8 cellular contexts compared by ENCODE assay signal in genomic region chr17:80414803-80415625, GRCh38. TPM values are rescaled to one million over a fixed set of nuclear protein-coding genes. Genes with fewer than 3 reads are reported as not detected.
A peak's percentile ranks its signal among the peaks of the same experiment; 100 is the strongest.
DNase-seq lines count a peak whose midpoint lies in the region; TF ChIP-seq lines count a peak whose summit lies in the region.

ENDOV (plus strand) TSS chr17:80415167; CDS start chr17:80415195, 28 bp downstream.

- CTCF ChIA-PET in HEK293T (lab: Yijun Ruan, JAX): interaction anchor here (0.6 kb wide), 1 partner anchor 10 kb away, joined by 3 read pairs; no protein-coding TSS in a partner anchor

- no peaks in the 10 kb centered on the region for H3K9me3 Mint-ChIP-seq in stimulated activated naive CD8-positive, alpha-beta T cell treated with anti-CD3 and anti-CD28 coated beads, Interleukin-15, Interleukin-2, amounts not matched to agents 100 ng/mL and 50 ng/mL, for 24 hours

- no peaks in the 10 kb centered on the region for H3K9me2 ChIP-seq in neural cell (ENCODE audit: insufficient read depth, low read length)

- H3K4me3 ChIP-seq in SJCRH30 (peak within 1 kb of the TSS; percentile 89), foreskin fibroblast (ENCODE audit: low read depth in 1 of 2, low read length in 2 of 2) (peak within 1 kb of the TSS; percentile 99 to 100), neural cell (ENCODE audit: low read length) (peak within 1 kb of the TSS; percentile 71)

- H4K20me1 ChIP-seq in neural cell (ENCODE audit: insufficient read depth): no peaks in the 10 kb centered on the region

- TF ChIP-seq CTCF in foreskin fibroblast (IDR thresholded peaks at IDR 0.05; ENCODE audit: low read depth, low read length) (no peak), neural cell (IDR thresholded peaks at IDR 0.05; ENCODE audit: poor library complexity, severe bottlenecking) (peak; percentile 12)

- H3K36me3 ChIP-seq in SJCRH30 (peaks cover 7% of the 10 kb centered on the region; the same call in 1 of the 2 replicates), neural cell (ENCODE audit: insufficient read depth, low read length) (no peaks in the 10 kb centered on the region)

- peak; percentile 86 for DNase-seq in GDM1 (lab: John Stamatoyannopoulos, UW)
- peak; percentile 99 for DNase-seq in HEK293T (ENCODE audit: extremely low spot score)
- DNase-seq in MV-4-11 (lab: John Stamatoyannopoulos, UW): peak; percentile 88
- peak; percentile 97 to 98 for DNase-seq in SJCRH30
- DNase-seq in activated gamma-delta T cell treated with Interleukin-2 at 50 U/mL for 16 hours: peak; percentile 91
- DNase-seq in foreskin fibroblast: peak; percentile 90 to 97

- POLR2A ChIA-PET in HEK293T (lab: Yijun Ruan, JAX): interaction anchor here (1.6 kb wide), 1 partner anchor 40 kb away, joined by 6 read pairs; no protein-coding TSS in a partner anchor

- peak; percentile 78 for TF ChIP-seq EP300 in neural cell (conservative IDR thresholded peaks at IDR 0.05; ENCODE audit: poor library complexity, severe bottlenecking)

- H3K4me1 ChIP-seq in SJCRH30: no peaks in the 10 kb centered on the region; the same call in 1 of the 2 replicates

- H3K27me3 Mint-ChIP-seq in stimulated activated naive CD8-positive, alpha-beta T cell treated with anti-CD3 and anti-CD28 coated beads, Interleukin-15, Interleukin-2, amounts not matched to agents 100 ng/mL and 50 ng/mL, for 24 hours: peaks cover 21% of the 10 kb centered on the region

- H3K9me3 ChIP-seq in SJCRH30 (replicated peaks) (no peaks in the 10 kb centered on the region), neural cell (ENCODE audit: low read length) (no peaks in the 10 kb centered on the region)

- H3F3A ChIP-seq in neural cell (ENCODE audit: insufficient read depth, low read length, poor library complexity, severe bottlenecking): no peaks in the 10 kb centered on the region

- H3K36me3 Mint-ChIP-seq in stimulated activated naive CD8-positive, alpha-beta T cell treated with anti-CD3 and anti-CD28 coated beads, Interleukin-15, Interleukin-2, amounts not matched to agents 100 ng/mL and 50 ng/mL, for 24 hours (ENCODE audit: low read depth): peaks cover 12% of the 10 kb centered on the region

- H3K79me2 ChIP-seq in neural cell (replicated peaks; ENCODE audit: insufficient read depth, low read length): peaks cover 24% of the 10 kb centered on the region

- peak within 1 kb of the TSS; percentile 88 for H3K4me2 ChIP-seq in neural cell (ENCODE audit: low read length)

- peaks cover 29% of the 10 kb centered on the region for H3K4me1 Mint-ChIP-seq in stimulated activated naive CD8-positive, alpha-beta T cell treated with anti-CD3 and anti-CD28 coated beads, Interleukin-15, Interleukin-2, amounts not matched to agents 100 ng/mL and 50 ng/mL, for 24 hours (ENCODE audit: low read depth)

- peak within 1 kb of the TSS; percentile 87 for H3K4me3 Mint-ChIP-seq in stimulated activated naive CD8-positive, alpha-beta T cell treated with anti-CD3 and anti-CD28 coated beads, Interleukin-15, Interleukin-2, amounts not matched to agents 100 ng/mL and 50 ng/mL, for 24 hours

- H2AFZ ChIP-seq in neural cell (ENCODE audit: low read depth, low read length): peak within 1 kb of the TSS; percentile 95

- TF ChIP-seq RAD21 in neural cell (conservative IDR thresholded peaks at IDR 0.05): peak; percentile 20

- peak within 1 kb of the TSS; percentile 78 for H3K27ac Mint-ChIP-seq in stimulated activated naive CD8-positive, alpha-beta T cell treated with anti-CD3 and anti-CD28 coated beads, Interleukin-15, Interleukin-2, amounts not matched to agents 100 ng/mL and 50 ng/mL, for 24 hours

- peak within 1 kb of the TSS; percentile 97 for H3K9ac ChIP-seq in neural cell (ENCODE audit: low read length)

- H3K27me3 ChIP-seq in SJCRH30 (no peaks in the 10 kb centered on the region), neural cell (ENCODE audit: insufficient read depth, low read depth, low read length) (no peaks in the 10 kb centered on the region)

- H3K27ac ChIP-seq in SJCRH30: peak within 1 kb of the TSS; percentile 80
- peak within 1 kb of the TSS; percentile 97 for H3K27ac ChIP-seq in neural cell (ENCODE audit: low read length)

TF ChIP-seq in HEK293T, 16 proteins besides CTCF, POLR2A, EP300 and RAD21:
- TF ChIP-seq L3MBTL2 (conservative IDR thresholded peaks at IDR 0.05): peak; percentile 57
- peak; percentile 22; the same call in 1 of the 2 replicates for TF ChIP-seq TARDBP (IDR thresholded peaks at IDR 0.05)
- 0 out of 2 replicates have a peak, but pooled peaks have one; percentile 12 for TF ChIP-seq HDGF (IDR thresholded peaks at IDR 0.05; ENCODE audit: borderline replicate concordance)
- no peak for TF ChIP-seq FOXK2 (IDR thresholded peaks at IDR 0.05)

TF ChIP-seq in neural cell, 6 proteins besides CTCF, POLR2A, EP300 and RAD21:
- TF ChIP-seq POLR2AphosphoS5 (IDR thresholded peaks at IDR 0.05): peak; percentile 86
- no peak for TF ChIP-seq SMC3 (conservative IDR thresholded peaks at IDR 0.05; ENCODE audit: poor library complexity)
- peak; percentile 86 for TF ChIP-seq MXI1 (conservative IDR thresholded peaks at IDR 0.05; ENCODE audit: poor library complexity, severe bottlenecking)
- TF ChIP-seq EZH2 (IDR thresholded peaks at IDR 0.05; ENCODE audit: borderline replicate concordance, insufficient read depth, low read length, poor library complexity, severe bottlenecking): no peak
- TF ChIP-seq TAF1 (IDR thresholded peaks at IDR 0.05; ENCODE audit: low read depth): peak; percentile 27
TF ChIP-seq in neural cell: peak in this region for 3.

RNA-seq across cellular contexts. Expression of gene ENDOV, which starts in this region (rescaled TPM):
- 6.6 and 10.4 TPM in 2 replicates for total RNA-seq in SJCRH30 (2014; rRNA removed; shearing (Covaris generic))
- 31.2 and 40.6 TPM in 2 replicates for polyA plus RNA-seq in neural cell
- polyA minus RNA-seq in neural cell: 25.8 and 33.1 TPM in 2 replicates

Comparison
In these comparisons a context has a peak if more than half of its experiments do, and no peak if none do; other contexts are left out.
1. Peak in every context shown above with its lines: DNase-seq, H3K4me3 ChIP-seq and H3K27ac ChIP-seq.